ENCODE assay signal across 16 cellular contexts in genomic region chr10:93580824-93581223, GRCh38. TPM values are rescaled to one million over a fixed set of nuclear protein-coding genes. Genes with fewer than 3 reads are reported as not detected.
A peak's percentile ranks its signal among the peaks of the same experiment; 100 is the strongest.
DNase-seq lines count a peak whose midpoint lies in the region; ATAC-seq and TF ChIP-seq lines count a peak whose summit lies in the region.
"Had no signal": no experiment of that assay in that cellular context is flagged by ENCODE, and none has a peak within 500 bp of the region (broad histone marks: within the 10 kb centered on the region; RNA-seq: fewer than 3 reads in every experiment).

No MANE protein-coding gene starts in this region.

- no peaks in the 10 kb centered on the region for H3K27me3 ChIP-seq in SJCRH30
- H3K27me3 ChIP-seq: breast epithelium, vagina had no signal

- no peak for ATAC-seq in GM21786 (IDR thresholded peaks at IDR 0.05; ENCODE audit: unreplicated experiment)
- no peak for ATAC-seq in GM18867 (IDR thresholded peaks at IDR 0.05; ENCODE audit: unreplicated experiment)
- ATAC-seq: PC-3 had no signal

- no peaks in the 10 kb centered on the region for H3K4me1 ChIP-seq in SJCRH30
- H3K4me1 ChIP-seq: breast epithelium, vagina had no signal

- no peaks in the 10 kb centered on the region for H3K36me3 ChIP-seq in SJCRH30
- H3K36me3 ChIP-seq: breast epithelium, vagina had no signal

- no peak overlapping the region for H3K27ac ChIP-seq in SJCRH30
- H3K27ac ChIP-seq: breast epithelium, vagina had no signal

- TF ChIP-seq CTCF in fibroblast of villous mesenchyme (IDR thresholded peaks at IDR 0.05; ENCODE audit: insufficient read depth, low read depth, low read length) (no peak), retinal pigment epithelial cell (conservative IDR thresholded peaks at IDR 0.05; ENCODE audit: low read depth, low read length) (no peak)

- DNase-seq in NCI-H2171 treated with DMSO at 0.1 percent for 48 hours (lab: John Stamatoyannopoulos, UW) (peak; percentile 27), NCI-H2171 (lab: John Stamatoyannopoulos, UW) (no peak), SJCRH30 (peak; percentile 26 to 40), fibroblast of villous mesenchyme (ENCODE audit: low read depth) (peak; percentile 4), retinal pigment epithelial cell (ENCODE audit: low read depth) (peak; percentile 31), medulla oblongata (ENCODE audit: extremely low spot score) (no peak)
- DNase-seq: activated CD4-positive, alpha-beta T cell treated with anti-CD3 and anti-CD28 coated beads, Interleukin-2, amount 50 U/mL, for 4 hours; KG1; NCI-H2081 treated with DMSO at 0.1 percent for 48 hours; PC-3; stimulated activated CD4-positive, alpha-beta T cell treated with anti-CD3 and anti-CD28 coated beads, Interleukin-1b, Interleukin-23, amount 100 ng/mL, for 48 hours; T-helper 1 cell had no signal

- no peaks in the 10 kb centered on the region for H3K9me3 ChIP-seq in SJCRH30 (replicated peaks)
- H3K9me3 ChIP-seq: breast epithelium, vagina had no signal

- H3K4me3 ChIP-seq in SJCRH30 (no peak overlapping the region), fibroblast of villous mesenchyme (ENCODE audit: low read depth, low read length) (no peak overlapping the region), retinal pigment epithelial cell (ENCODE audit: low read length) (no peak overlapping the region)
- H3K4me3 ChIP-seq: breast epithelium, vagina had no signal

RNA-seq across cellular contexts. Expression of gene FFAR4, which starts 14.4 kb away (rescaled TPM):
- total RNA-seq in SJCRH30 (2014; rRNA removed; shearing (Covaris generic)), result not detected in 2 replicates
- not detected in 2 replicates for total RNA-seq in fibroblast of villous mesenchyme

RNA-seq across cellular contexts. Expression of gene RBP4, which starts 20.2 kb away (rescaled TPM):
- not detected in 2 replicates for total RNA-seq in SJCRH30 (2014; rRNA removed; shearing (Covaris generic))
- not detected in 2 replicates for total RNA-seq in fibroblast of villous mesenchyme

RNA-seq across cellular contexts. Expression of gene PDE6C, which starts 31.5 kb away (rescaled TPM):
- total RNA-seq in SJCRH30 (2014; rRNA removed; shearing (Covaris generic)), result not detected in 2 replicates
- not detected in 2 replicates for total RNA-seq in fibroblast of villous mesenchyme
- total RNA-seq: breast epithelium, PC-3, vagina had no signal

Comparison
In these comparisons a context has a peak if more than half of its experiments do, and no peak if none do; other contexts are left out.
1. DNase-seq: peak in NCI-H2171 treated with DMSO at 0.1 percent for 48 hours (single experiment), SJCRH30 (2 of 2), fibroblast of villous mesenchyme (single experiment) and retinal pigment epithelial cell (single experiment); none in NCI-H2171 (single experiment) and medulla oblongata (single experiment).